ENCODE assay signal across 8 cellular contexts in genomic region chr6:157379656-157380457, GRCh38. TPM values are rescaled to one million over a fixed set of nuclear protein-coding genes. Genes with fewer than 3 reads are reported as not detected.
DNase-seq lines count a peak whose midpoint lies in the region; ATAC-seq and TF ChIP-seq lines count a peak whose summit lies in the region.

No MANE protein-coding gene starts in this region.

- intact Hi-C loops in head of caudate nucleus (cut with DNase I), result loop anchor here (2.0 to 5.0 kb wide), 2 partner anchors 52 to 57 kb away; partner anchors contain the start of gene TMEM242

- H3K9me3 Mint-ChIP-seq in activated naive CD8-positive, alpha-beta T cell (ENCODE audit: low read depth), result no peaks in the 10 kb centered on the region
- no peaks in the 10 kb centered on the region for H3K9me3 Mint-ChIP-seq in osteocyte (ENCODE audit: unreplicated experiment)

- no peaks in the 10 kb centered on the region for H3K27me3 ChIP-seq in thoracic aorta (replicated peaks; ENCODE audit: insufficient read depth)

- DNase-seq in GM12865 (ENCODE audit: low read depth) (peak; percentile 93), NCI-H1105 treated with DMSO at 0.1 percent for 48 hours (lab: John Stamatoyannopoulos, UW) (peak; percentile 99), SKM-1 (lab: John Stamatoyannopoulos, UW; ENCODE audit: unreplicated experiment) (peak; percentile 71), head of caudate nucleus (peak; percentile 84 to 99 (median 95)), osteocyte (ENCODE audit: extremely low spot score, unreplicated experiment) (peak; percentile 94), thoracic aorta (ENCODE audit: low spot score) (peak; percentile 82)

- peak overlapping the region; percentile 88 for H3K4me3 ChIP-seq in GM12865 (ENCODE audit: low read depth, low read length)
- peak overlapping the region; percentile 88 for H3K4me3 ChIP-seq in thoracic aorta

- peak overlapping the region; percentile 82 for H3K4me3 Mint-ChIP-seq in activated naive CD8-positive, alpha-beta T cell
- peak overlapping the region; percentile 91 for H3K4me3 Mint-ChIP-seq in osteocyte (ENCODE audit: unreplicated experiment)

- TF ChIP-seq CTCF in GM12865 (IDR thresholded peaks at IDR 0.05; ENCODE audit: insufficient read depth, low read depth, low read length, missing control alignments), result no peak
- TF ChIP-seq CTCF in osteocyte (IDR thresholded peaks at IDR 0.05), result no peak
- TF ChIP-seq CTCF in thoracic aorta (IDR thresholded peaks at IDR 0.05), result no peak

- no peaks in the 10 kb centered on the region for H3K36me3 ChIP-seq in thoracic aorta

- H3K9me3 ChIP-seq in thoracic aorta, result no peaks in the 10 kb centered on the region

- H3K36me3 Mint-ChIP-seq in activated naive CD8-positive, alpha-beta T cell, result peaks cover 7% of the 10 kb centered on the region
- no peaks in the 10 kb centered on the region for H3K36me3 Mint-ChIP-seq in osteocyte (ENCODE audit: unreplicated experiment)

- peak; percentile 70 for ATAC-seq in HG02759 (IDR thresholded peaks at IDR 0.05; ENCODE audit: unreplicated experiment)
- peak; percentile 47 for ATAC-seq in thoracic aorta (ENCODE audit: insufficient number of reproducible peaks, low FRiP score, low read depth)

- peaks cover 3 to 30% of the 10 kb centered on the region in 2 donors for H3K4me1 ChIP-seq in thoracic aorta (ENCODE audit: control insufficient read depth in 1 of 2, low read depth in 2 of 2)

- peak overlapping the region; percentile 92 to 95 for H3K27ac ChIP-seq in thoracic aorta

- H3K4me1 Mint-ChIP-seq in activated naive CD8-positive, alpha-beta T cell (ENCODE audit: low read depth), result peaks cover 28% of the 10 kb centered on the region
- H3K4me1 Mint-ChIP-seq in osteocyte (ENCODE audit: unreplicated experiment), result peaks cover 21% of the 10 kb centered on the region

- H3K27me3 Mint-ChIP-seq in activated naive CD8-positive, alpha-beta T cell, result peaks cover 10% of the 10 kb centered on the region
- peaks cover 3% of the 10 kb centered on the region for H3K27me3 Mint-ChIP-seq in osteocyte (ENCODE audit: unreplicated experiment)

- H3K27ac Mint-ChIP-seq in activated naive CD8-positive, alpha-beta T cell, result peak overlapping the region; percentile 64
- H3K27ac Mint-ChIP-seq in osteocyte (ENCODE audit: unreplicated experiment), result peak overlapping the region; percentile 69

RNA-seq across cellular contexts. Expression of gene ZDHHC14, which starts 1.1 kb away (rescaled TPM):
- total RNA-seq in osteocyte, result 8.3 and 9.1 TPM in 2 replicates
- total RNA-seq in thoracic aorta, result 10 to 100 TPM; 20.0 to 31.1 TPM

RNA-seq across cellular contexts. Expression of gene TMEM242, which starts 56.5 kb away (rescaled TPM):
- total RNA-seq in osteocyte (12.3 and 12.7 TPM in 2 replicates), thoracic aorta (1 to 10 TPM; 7.3 to 8.8 TPM)

Comparison
In these comparisons a context has a peak if more than half of its experiments do, and no peak if none do; other contexts are left out.
1. Peak in every context shown above with its lines: DNase-seq, ATAC-seq, H3K4me3 ChIP-seq and H3K27ac ChIP-seq.